8 cellular contexts compared by ENCODE assay signal in genomic region chr13:26255717-26256277, GRCh38. TPM values are rescaled to one million over a fixed set of nuclear protein-coding genes. Genes with fewer than 3 reads are reported as not detected.
A peak's percentile ranks its signal among the peaks of the same experiment; 100 is the strongest.
DNase-seq lines count a peak whose midpoint lies in the region; ATAC-seq and TF ChIP-seq lines count a peak whose summit lies in the region.

No MANE protein-coding gene starts in this region.

- no peak overlapping the region for H3K27ac ChIP-seq in BLaER1
- H3K27ac ChIP-seq in H9 (ENCODE audit: insufficient read length, low read depth, low read length), result no peak overlapping the region
- H3K27ac ChIP-seq in SU-DHL-6 (ENCODE audit: low read depth, low read length), result no peak overlapping the region
- no peak overlapping the region for H3K27ac ChIP-seq in uterus

- no peak for DNase-seq in H9
- no peak for DNase-seq in type B pancreatic cell (ENCODE audit: extremely low spot score, unreplicated experiment)
- no peak for DNase-seq in uterus
- no peak for DNase-seq in stimulated activated CD8-positive, alpha-beta memory T cell treated with anti-CD3 and anti-CD28 coated beads, Interleukin-4, amount 100 ng/mL, for 48 hours

- peak overlapping the region; percentile 89; the same call in 1 of the 2 replicates for H3K9ac ChIP-seq in BLaER1
- H3K9ac ChIP-seq in H9 (ENCODE audit: extremely low read depth, insufficient read length, low read length), result peak overlapping the region; percentile 41
- H3K9ac ChIP-seq in SU-DHL-6 (ENCODE audit: low read length), result peak overlapping the region; percentile 74

- no peak overlapping the region for H2BK5ac ChIP-seq in H9 (ENCODE audit: insufficient read length, low read length)

- no peak overlapping the region for H3K4ac ChIP-seq in H9 (ENCODE audit: low read depth, low read length)

- H3K4me1 ChIP-seq in BLaER1, result peaks cover 19% of the 10 kb centered on the region
- H3K4me1 ChIP-seq in H9 (ENCODE audit: insufficient read depth, low read length), result no peaks in the 10 kb centered on the region
- H3K4me1 ChIP-seq in uterus, result no peaks in the 10 kb centered on the region

- H2AFZ ChIP-seq in H9 (ENCODE audit: low read length), result no peak overlapping the region
- H2AFZ ChIP-seq in SU-DHL-6 (ENCODE audit: low read depth, low read length, severe bottlenecking), result no peak overlapping the region

- no peaks in the 10 kb centered on the region for H3K9me3 Mint-ChIP-seq in H9
- H3K9me3 Mint-ChIP-seq in type B pancreatic cell, result no peaks in the 10 kb centered on the region

- H3K56ac ChIP-seq in H9 (ENCODE audit: insufficient read length, low read depth, low read length), result no peak overlapping the region

- no peak for ATAC-seq in GM19328 (IDR thresholded peaks at IDR 0.05; ENCODE audit: unreplicated experiment)

- H3K23me2 ChIP-seq in H9 (ENCODE audit: insufficient read length, low read depth, low read length, poor library complexity, severe bottlenecking), result peaks cover 6% of the 10 kb centered on the region

- no peak overlapping the region for H2BK120ac ChIP-seq in H9 (ENCODE audit: low read depth, low read length, poor library complexity, severe bottlenecking)

- H3K23ac ChIP-seq in H9 (ENCODE audit: insufficient read length, low read depth, low read length), result no peak overlapping the region

- H3K36me3 ChIP-seq in BLaER1 (no peaks in the 10 kb centered on the region), SU-DHL-6 (ENCODE audit: low read length) (no peaks in the 10 kb centered on the region), uterus (no peaks in the 10 kb centered on the region)

- H3K36me3 Mint-ChIP-seq in H9 (ENCODE audit: insufficient read depth in 1 of 3, low read depth in 3 of 3), result no peaks in the 10 kb centered on the region
- no peaks in the 10 kb centered on the region for H3K36me3 Mint-ChIP-seq in type B pancreatic cell

- H3K4me3 ChIP-seq in BLaER1, result peak overlapping the region; percentile 93
- peak overlapping the region; percentile 93 for H3K4me3 ChIP-seq in SU-DHL-6 (ENCODE audit: insufficient read depth, low read length, poor library complexity, severe bottlenecking)
- H3K4me3 ChIP-seq in iPS-11a (ENCODE audit: low read depth, low read length), result peak overlapping the region; percentile 88
- no peak overlapping the region for H3K4me3 ChIP-seq in uterus

- H3K4me3 Mint-ChIP-seq in H9 (peak overlapping the region; percentile 76 to 91), type B pancreatic cell (peak overlapping the region; percentile 95)

- intact Hi-C loops in uterus (cut with DNase I; ENCODE audit: low total_unique reads), result no loop called here

- H3K79me2 ChIP-seq in H9 (ENCODE audit: insufficient read depth, low read length) (peaks cover 24% of the 10 kb centered on the region; the same call in 1 of the 2 replicates), SU-DHL-6 (ENCODE audit: insufficient read depth, low read length) (peaks cover 62% of the 10 kb centered on the region)

- no peak overlapping the region for H3T11ph ChIP-seq in H9 (ENCODE audit: low read length)

- H4K20me1 ChIP-seq in BLaER1 (peaks cover 63% of the 10 kb centered on the region), H9 (ENCODE audit: control insufficient read depth, insufficient read depth, insufficient read length) (no peaks in the 10 kb centered on the region), SU-DHL-6 (ENCODE audit: low read depth, low read length) (peaks cover 33% of the 10 kb centered on the region)

- H2BK12ac ChIP-seq in H9 (ENCODE audit: insufficient read length, low read depth, low read length), result no peak overlapping the region

- H4K5ac ChIP-seq in H9 (ENCODE audit: insufficient read length, low read depth, low read length), result no peak overlapping the region

- no peaks in the 10 kb centered on the region for H3K9me2 ChIP-seq in SU-DHL-6 (replicated peaks; ENCODE audit: insufficient read depth, low read length)

- no peak overlapping the region for H4K8ac ChIP-seq in H9 (replicated peaks; ENCODE audit: insufficient read length, low read depth, low read length)

- peaks cover 13% of the 10 kb centered on the region for H3K79me1 ChIP-seq in H9 (ENCODE audit: insufficient read depth, low read depth, low read length, poor library complexity, severe bottlenecking)

- H3F3A ChIP-seq in SU-DHL-6 (ENCODE audit: insufficient read depth), result no peaks in the 10 kb centered on the region; the same call in 1 of the 2 replicates

- H3K27me3 Mint-ChIP-seq in H9 (ENCODE audit: low read depth) (peaks cover under 1% of the 10 kb centered on the region), type B pancreatic cell (peaks cover 5% of the 10 kb centered on the region)

- H4K91ac ChIP-seq in H9 (ENCODE audit: insufficient read length, low read depth, low read length), result no peak overlapping the region

- H3K27ac Mint-ChIP-seq in H9, result no peak overlapping the region
- no peak overlapping the region for H3K27ac Mint-ChIP-seq in type B pancreatic cell

- no peak overlapping the region for H2BK15ac ChIP-seq in H9 (ENCODE audit: low read depth, low read length)

- TF ChIP-seq CTCF in H9 (conservative IDR thresholded peaks at IDR 0.05) (peak; percentile 28; the same call in 1 of the 3 replicates), SU-DHL-6 (IDR thresholded peaks at IDR 0.05; ENCODE audit: insufficient read depth, low read length, poor library complexity, severe bottlenecking) (peak; percentile 47), type B pancreatic cell (conservative IDR thresholded peaks at IDR 0.05) (peak; percentile 66), uterus (IDR thresholded peaks at IDR 0.05) (peak in 1 of 4 experiments; percentile 8)

- H3K18ac ChIP-seq in H9 (ENCODE audit: insufficient read length, low read depth, low read length), result no peak overlapping the region

- H3K14ac ChIP-seq in H9 (ENCODE audit: insufficient read depth, low read length), result no peak overlapping the region

- H3K27me3 ChIP-seq in BLaER1, result no peaks in the 10 kb centered on the region
- no peaks in the 10 kb centered on the region for H3K27me3 ChIP-seq in H9 (ENCODE audit: insufficient read depth, low read length)
- no peaks in the 10 kb centered on the region for H3K27me3 ChIP-seq in SU-DHL-6 (ENCODE audit: low read length)
- H3K27me3 ChIP-seq in uterus, result no peaks in the 10 kb centered on the region

- no peak for TF ChIP-seq POLR2A in uterus (IDR thresholded peaks at IDR 0.05)

- H3K4me1 Mint-ChIP-seq in H9 (peaks cover 22% of the 10 kb centered on the region in 2 experiments), type B pancreatic cell (ENCODE audit: unreplicated experiment) (peaks cover 37% of the 10 kb centered on the region)

- no CpG with 5 or more reads among the region's 10 CpGs for WGBS in H9 (ENCODE audit: extremely low coverage, insufficient read length, low lambda C conversion rate)

- no peak overlapping the region for H2AK5ac ChIP-seq in H9 (ENCODE audit: insufficient read length, low read length)

- H2BK20ac ChIP-seq in H9 (ENCODE audit: low read depth, low read length, poor library complexity, severe bottlenecking), result no peak overlapping the region

- no peaks in the 10 kb centered on the region for H3K9me3 ChIP-seq in BLaER1
- no peaks in the 10 kb centered on the region for H3K9me3 ChIP-seq in H9 (ENCODE audit: control insufficient read depth, low read depth, low read length)
- no peaks in the 10 kb centered on the region for H3K9me3 ChIP-seq in SU-DHL-6 (ENCODE audit: insufficient read depth, low read length)
- no peaks in the 10 kb centered on the region for H3K9me3 ChIP-seq in uterus

- peak overlapping the region; percentile 86 for H3K4me2 ChIP-seq in BLaER1
- H3K4me2 ChIP-seq in H9 (ENCODE audit: insufficient read depth, insufficient read length, low read length), result peak overlapping the region; percentile 98
- peak overlapping the region; percentile 88 for H3K4me2 ChIP-seq in SU-DHL-6 (ENCODE audit: low read depth, low read length, poor library complexity, severe bottlenecking)

RNA-seq across cellular contexts. Expression of gene CDK8, which starts 1.9 kb away (rescaled TPM):
- total RNA-seq in H9 (2021), result 16.2 and 18.1 TPM in 2 replicates
- 22.8 and 26.3 TPM in 2 replicates for total RNA-seq in type B pancreatic cell (ENCODE audit: low replicate concordance)
- total RNA-seq in uterus, result 10 to 100 TPM in 3 of 4 donors, 1 to 10 TPM in 1; 6.7 to 17.9 (median 15.4) TPM

RNA-seq across cellular contexts. Expression of gene RNF6, which starts 33.7 kb away (rescaled TPM):
- 18.3 and 19.5 TPM in 2 replicates for total RNA-seq in H9 (2021)
- total RNA-seq in type B pancreatic cell (ENCODE audit: low replicate concordance), result 27.0 and 36.9 TPM in 2 replicates
- total RNA-seq in uterus, result 10 to 100 TPM; 12.0 to 32.4 (median 20.0) TPM

Comparison
In these comparisons a context has a peak if more than half of its experiments do, and no peak if none do; other contexts are left out.
1. H3K4me3 ChIP-seq: peak in BLaER1 (single experiment), SU-DHL-6 (single experiment) and iPS-11a (single experiment); none in uterus (0 of 2).
2. Peak in every context shown above with its lines, with median percentiles within 50 percentile points of each other: H3K4me2 ChIP-seq and H3K9ac ChIP-seq.